ENCODE assay signal across 8 cellular contexts in genomic region chr16:2033912-2034694, GRCh38. TPM values are rescaled to one million over a fixed set of nuclear protein-coding genes. Genes with fewer than 3 reads are reported as not detected.
DNase-seq lines count a peak whose midpoint lies in the region; ATAC-seq and TF ChIP-seq lines count a peak whose summit lies in the region.
"Not testable (repeated sequence)": the region's sequence is repeated elsewhere in the genome, so short reads cannot be mapped to it uniquely, and the experiment has no call there.

No MANE protein-coding gene starts in this region.

- peak; percentile 36 for DNase-seq in AG20443 (ENCODE audit: low spot score)
- DNase-seq in MG63; colonic mucosa; lower lobe of right lung; psoas muscle; thoracic aorta (ENCODE audit: low spot score): not testable (repeated sequence)
- peak; percentile 50 for DNase-seq in adipocyte (ENCODE audit: low read depth)

- H3K4me1 ChIP-seq in adipocyte (ENCODE audit: control insufficient read depth, insufficient read depth, low read length), result peaks cover 38% of the 10 kb centered on the region
- peaks cover 16% of the 10 kb centered on the region for H3K4me1 ChIP-seq in colonic mucosa
- H3K4me1 ChIP-seq in gastroesophageal sphincter, result peaks cover 0 to 83% (median 61%) of the 10 kb centered on the region in 3 donors
- peaks cover 87% of the 10 kb centered on the region for H3K4me1 ChIP-seq in lower lobe of right lung
- not testable (repeated sequence) for H3K4me1 ChIP-seq in psoas muscle
- H3K4me1 ChIP-seq in thoracic aorta (ENCODE audit: control insufficient read depth in 1 of 2, low read depth in 2 of 2), result peaks cover 28 to 54% of the 10 kb centered on the region in 2 donors

- not testable (repeated sequence) for H3K27me3 ChIP-seq in MG63; adipocyte (replicated peaks; ENCODE audit: control insufficient read depth, insufficient read depth, low read length); colonic mucosa; gastroesophageal sphincter; lower lobe of right lung (ENCODE audit: low read depth); psoas muscle (ENCODE audit: insufficient read depth in 3 of 3, low read length in 2 of 3); thoracic aorta (replicated peaks; ENCODE audit: insufficient read depth)

- H3K27ac ChIP-seq in colonic mucosa (peak overlapping the region; percentile 77), gastroesophageal sphincter (peak overlapping the region; percentile 45 to 92 (median 91)), lower lobe of right lung (peak overlapping the region; percentile 92), psoas muscle (peak overlapping the region; percentile 76), thoracic aorta (peak overlapping the region; percentile 94 to 95)

- not testable (repeated sequence) for ATAC-seq in gastroesophageal sphincter; lower lobe of right lung; psoas muscle; thoracic aorta (ENCODE audit: insufficient number of reproducible peaks, low FRiP score, low read depth)

- H3K9ac ChIP-seq in adipocyte (ENCODE audit: low read length) (peak overlapping the region; percentile 82), colonic mucosa (ENCODE audit: low read depth in 2 of 2, low read length in 2 of 2) (peak overlapping the region; percentile 43 to 55)

- 2% methylated on average over 7 of the region's 32 CpGs; no CpG with 5 or more reads in 1 of the 2 donors for WGBS in gastroesophageal sphincter (ENCODE audit: low coverage in 1 of 2), 2 donors
- WGBS in psoas muscle, 3 donors, result 62 to 70% (median 67%) methylated on average over 12 to 16 of the region's 32 CpGs

- H3K9me3 ChIP-seq in MG63; adipocyte (ENCODE audit: control insufficient read depth, low read length); colonic mucosa; gastroesophageal sphincter; lower lobe of right lung; psoas muscle; thoracic aorta: not testable (repeated sequence)

- not testable (repeated sequence) for H3K36me3 ChIP-seq in MG63; adipocyte (ENCODE audit: control insufficient read depth, insufficient read depth, low read length, severe bottlenecking); colonic mucosa
- H3K36me3 ChIP-seq in gastroesophageal sphincter, result peaks cover 0 to 33% of the 10 kb centered on the region in 2 donors
- peaks cover 48% of the 10 kb centered on the region for H3K36me3 ChIP-seq in lower lobe of right lung
- H3K36me3 ChIP-seq in psoas muscle (ENCODE audit: insufficient read depth in 1 of 2, low read depth in 1 of 2), result peaks cover 0 to 12% of the 10 kb centered on the region in 2 donors
- H3K36me3 ChIP-seq in thoracic aorta, result peaks cover 18% of the 10 kb centered on the region

- H3K4me3 ChIP-seq in MG63 (0 out of 2 replicates have a peak overlapping the region, but pooled peaks have one; percentile 1), adipocyte (ENCODE audit: low read length) (peak overlapping the region; percentile 12), colonic mucosa (peak overlapping the region; percentile 6), gastroesophageal sphincter (peak overlapping the region in 1 of 2 donors; percentile 49), lower lobe of right lung (peak overlapping the region; percentile 84), psoas muscle (peak overlapping the region; percentile 66), thoracic aorta (peak overlapping the region; percentile 65)

- not testable (repeated sequence) for TF ChIP-seq POLR2A in gastroesophageal sphincter (IDR thresholded peaks at IDR 0.05)

- intact Hi-C loops in colonic mucosa (cut with DNase I); lower lobe of right lung (cut with DNase I); psoas muscle (cut with DNase I): not testable (repeated sequence)

- not testable (repeated sequence) for TF ChIP-seq CTCF in colonic mucosa (IDR thresholded peaks at IDR 0.05); gastroesophageal sphincter (IDR thresholded peaks at IDR 0.05); lower lobe of right lung (IDR thresholded peaks at IDR 0.05); psoas muscle (IDR thresholded peaks at IDR 0.05); thoracic aorta (IDR thresholded peaks at IDR 0.05)

- not testable (repeated sequence) for TF ChIP-seq EP300 in gastroesophageal sphincter (IDR thresholded peaks at IDR 0.05)

RNA-seq across cellular contexts. Expression of gene NHERF2, which starts 7.4 kb away (rescaled TPM):
- 15.9 and 19.0 TPM in 2 replicates for total RNA-seq in MG63 (2014; rRNA removed; shearing (Covaris generic); ENCODE audit: low replicate concordance)
- total RNA-seq in colonic mucosa (10 to 100 TPM; 64.0 to 77.9 TPM), gastroesophageal sphincter (100 to 1,000 TPM in 1 of 4 donors, 10 to 100 TPM in 3; 43.8 to 106 (median 63.8) TPM), lower lobe of right lung (343 TPM), psoas muscle (100 to 1,000 TPM in 1 of 4 donors, 10 to 100 TPM in 3; 61.6 to 156 (median 90.4) TPM), thoracic aorta (10 to 100 TPM; 66.0 to 84.1 TPM)
- polyA plus RNA-seq in psoas muscle, result 10 to 100 TPM; 76.4 to 90.8 (median 86.2) TPM

RNA-seq across cellular contexts. Expression of gene NTHL1, which starts 13.5 kb away (rescaled TPM):
- total RNA-seq in MG63 (2014; rRNA removed; shearing (Covaris generic); ENCODE audit: low replicate concordance), result 57.1 and 74.7 TPM in 2 replicates
- total RNA-seq in colonic mucosa (10 to 100 TPM; 30.1 to 96.8 TPM), gastroesophageal sphincter (10 to 100 TPM; 18.4 to 25.4 (median 21.6) TPM), lower lobe of right lung (24.3 TPM), psoas muscle (10 to 100 TPM in 1 of 4 donors, 1 to 10 TPM in 3; 3.1 to 11.9 (median 4.8) TPM), thoracic aorta (10 to 100 TPM in 1 of 2 donors, 1 to 10 TPM in 1; 7.7 to 13.4 TPM)
- polyA plus RNA-seq in psoas muscle, result 10 to 100 TPM in 2 of 3 donors, 1 to 10 TPM in 1; 8.0 to 17.7 (median 16.8) TPM

RNA-seq across cellular contexts. Expression of gene TSC2, which starts 13.7 kb away (rescaled TPM):
- 24.1 and 64.4 TPM in 2 replicates for total RNA-seq in MG63 (2014; rRNA removed; shearing (Covaris generic); ENCODE audit: low replicate concordance)
- total RNA-seq in colonic mucosa (100 to 1,000 TPM in 1 of 2 donors, 10 to 100 TPM in 1; 75.3 to 143 TPM), gastroesophageal sphincter (10 to 100 TPM; 36.3 to 78.8 (median 54.6) TPM), lower lobe of right lung (123 TPM), psoas muscle (10 to 100 TPM; 60.8 to 89.9 (median 73.8) TPM), thoracic aorta (100 to 1,000 TPM; 112 to 123 TPM)
- polyA plus RNA-seq in psoas muscle, result 10 to 100 TPM; 27.8 to 43.0 (median 29.7) TPM

RNA-seq across cellular contexts. Expression of gene NPW, which starts 14.5 kb away (rescaled TPM):
- total RNA-seq in MG63 (2014; rRNA removed; shearing (Covaris generic); ENCODE audit: low replicate concordance), result not detected in 2 replicates
- total RNA-seq in colonic mucosa (1 to 10 TPM; 3.5 to 3.8 TPM), gastroesophageal sphincter (not detected), lower lobe of right lung (not detected), psoas muscle (under 1 TPM in 1 of 4 donors, not detected in 3; 0.66 TPM), thoracic aorta (not detected)
- under 1 TPM in 2 of 3 donors, not detected in 1; 0.14 to 0.43 TPM for polyA plus RNA-seq in psoas muscle

RNA-seq across cellular contexts. Expression of gene ZNF598, which starts 24.5 kb away (rescaled TPM):
- total RNA-seq in MG63 (2014; rRNA removed; shearing (Covaris generic); ENCODE audit: low replicate concordance), result 75.0 and 86.5 TPM in 2 replicates
- total RNA-seq in colonic mucosa (10 to 100 TPM; 45.4 to 64.3 TPM), gastroesophageal sphincter (10 to 100 TPM; 28.5 to 43.0 (median 34.6) TPM), lower lobe of right lung (27.2 TPM), psoas muscle (10 to 100 TPM; 27.4 to 46.6 (median 44.8) TPM), thoracic aorta (10 to 100 TPM; 65.8 to 68.5 TPM)
- 10 to 100 TPM; 35.6 to 58.8 (median 51.9) TPM for polyA plus RNA-seq in psoas muscle
